13 cellular contexts compared by ENCODE assay signal in the genomic region with DNA sequence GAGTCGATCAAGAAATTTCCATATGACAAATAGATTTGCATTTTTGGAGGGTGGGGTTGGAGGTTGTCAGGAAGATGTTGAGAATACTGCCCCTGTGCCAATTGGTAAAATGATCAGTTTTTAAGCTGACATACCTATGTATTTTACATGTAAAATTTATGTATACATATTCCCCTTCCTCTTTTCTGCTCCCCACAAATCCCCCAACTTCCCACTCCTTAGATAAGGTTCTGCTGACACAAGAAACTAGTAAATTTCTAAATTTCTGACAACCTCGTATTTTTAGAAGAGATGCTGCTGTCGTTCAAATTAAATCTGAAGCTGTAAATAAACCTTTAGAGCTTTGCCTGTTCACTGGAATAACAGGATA.
DNase-seq lines count a peak whose midpoint lies in the region; ATAC-seq and TF ChIP-seq lines count a peak whose summit lies in the region.
"Had no signal": no experiment of that assay in that cellular context is flagged by ENCODE, and none has a peak within 500 bp of the region (broad histone marks: within the 10 kb centered on the region; RNA-seq: fewer than 3 reads in every experiment).

No MANE protein-coding gene starts in this region.

- H3K36me3 ChIP-seq in duodenal mucosa (ENCODE audit: control insufficient read depth in 1 of 2, insufficient read depth in 2 of 2, low read length in 2 of 2), result no peaks in the 10 kb centered on the region
- H3K36me3 ChIP-seq: HAP-1 had no signal

- H3K27me3 Mint-ChIP-seq in progenitor cell of endocrine pancreas, result peaks cover 12% of the 10 kb centered on the region
- H3K27me3 Mint-ChIP-seq: activated CD4-positive, alpha-beta T cell treated with anti-CD3 and anti-CD28 coated beads, Interleukin-2, amount 10 ng/mL, durations not matched to agents 7 days and 5 days had no signal

- DNase-seq in GDM1 (lab: John Stamatoyannopoulos, UW), result peak; percentile 15
- DNase-seq in NCI-H1048 (lab: John Stamatoyannopoulos, UW), result peak; percentile 30
- no peak for DNase-seq in progenitor cell of endocrine pancreas (ENCODE audit: low spot score, unreplicated experiment)
- no peak for DNase-seq in NCI-H2171 (lab: John Stamatoyannopoulos, UW)
- DNase-seq: activated CD4-positive, alpha-beta T cell treated with anti-CD3 and anti-CD28 coated beads, Interleukin-2, amount 10 ng/mL, durations not matched to agents 7 days and 5 days; activated gamma-delta T cell; CD8-positive, alpha-beta memory T cell had no signal

- H3K9ac ChIP-seq in duodenal mucosa (ENCODE audit: low read depth in 1 of 2, low read length in 2 of 2), result peak overlapping the region in 1 of 2 donors; percentile 10

- no peak overlapping the region for H3K27ac ChIP-seq in duodenal mucosa (ENCODE audit: low read depth, low read length)

- no peaks in the 10 kb centered on the region for H3K36me3 Mint-ChIP-seq in progenitor cell of endocrine pancreas (ENCODE audit: insufficient read depth)
- H3K36me3 Mint-ChIP-seq: CD8-positive, alpha-beta memory T cell had no signal

- ATAC-seq in GM21576 (IDR thresholded peaks at IDR 0.05; ENCODE audit: unreplicated experiment) (no peak), GM19351 (IDR thresholded peaks at IDR 0.05; ENCODE audit: unreplicated experiment) (no peak), HG02840 (IDR thresholded peaks at IDR 0.05; ENCODE audit: low FRiP score, unreplicated experiment) (no peak)

- TF ChIP-seq CTCF in progenitor cell of endocrine pancreas (IDR thresholded peaks at IDR 0.05; ENCODE audit: unreplicated experiment), result no peak

- peak overlapping the region; percentile 3 for H3K27ac Mint-ChIP-seq in progenitor cell of endocrine pancreas
- H3K27ac Mint-ChIP-seq: activated CD4-positive, alpha-beta T cell treated with anti-CD3 and anti-CD28 coated beads, Interleukin-2, amount 10 ng/mL, durations not matched to agents 7 days and 5 days had no signal

- H3K4me3 Mint-ChIP-seq in progenitor cell of endocrine pancreas (ENCODE audit: low read depth), result no peak overlapping the region
- H3K4me3 Mint-ChIP-seq: activated CD4-positive, alpha-beta T cell treated with anti-CD3 and anti-CD28 coated beads, Interleukin-2, amount 10 ng/mL, durations not matched to agents 7 days and 5 days; CD8-positive, alpha-beta memory T cell had no signal

- H3K9me3 ChIP-seq in duodenal mucosa (ENCODE audit: control insufficient read depth in 1 of 2, low read length in 2 of 2), result no peaks in the 10 kb centered on the region
- H3K9me3 ChIP-seq: HAP-1 had no signal

- H3K27me3 ChIP-seq in duodenal mucosa (ENCODE audit: control insufficient read depth in 1 of 2, insufficient read depth in 2 of 2, low read length in 2 of 2), result no peaks in the 10 kb centered on the region

- H3K4me3 ChIP-seq in duodenal mucosa (ENCODE audit: low read depth in 1 of 2, low read length in 2 of 2), result peak overlapping the region; percentile 53 to 55
- H3K4me3 ChIP-seq: HAP-1 had no signal

- peaks cover 31% of the 10 kb centered on the region for H3K4me1 Mint-ChIP-seq in progenitor cell of endocrine pancreas (ENCODE audit: low read depth)

- H3K4me1 ChIP-seq in duodenal mucosa (ENCODE audit: control insufficient read depth in 1 of 2, insufficient read depth in 2 of 2, low read length in 2 of 2), result peaks cover 29 to 33% of the 10 kb centered on the region in 2 donors

- H3K9me3 Mint-ChIP-seq in progenitor cell of endocrine pancreas (ENCODE audit: low read depth), result no peaks in the 10 kb centered on the region
- H3K9me3 Mint-ChIP-seq: CD8-positive, alpha-beta memory T cell; central memory CD8-positive, alpha-beta T cell had no signal

Comparison
In these comparisons a context has a peak if more than half of its experiments do, and no peak if none do; other contexts are left out.
1. DNase-seq: peak in GDM1 (single experiment) and NCI-H1048 (single experiment); none in progenitor cell of endocrine pancreas (single experiment) and NCI-H2171 (single experiment).